35 cellular contexts compared by ENCODE assay signal in genomic region chr18:46559296-46559695, GRCh38.
DNase-seq lines count a peak whose midpoint lies in the region; ATAC-seq and TF ChIP-seq lines count a peak whose summit lies in the region.
"Had no signal": no experiment of that assay in that cellular context is flagged by ENCODE, and none has a peak within 500 bp of the region (broad histone marks: within the 10 kb centered on the region; RNA-seq: fewer than 3 reads in every experiment).

No MANE protein-coding gene starts in this region.

- no peak overlapping the region for H3K4me3 ChIP-seq in neuronal stem cell (ENCODE audit: low read length in 2 of 2)
- H3K4me3 ChIP-seq in coronary artery: no peak overlapping the region
- H3K4me3 ChIP-seq: A549; BLaER1; BLaER1 treated with 17β-estradiol and CSF1 and Interleukin-3, amounts not matched to agents 10 nM and 100 nM had no signal

- H3K27me3 ChIP-seq in neuronal stem cell (ENCODE audit: control insufficient read depth in 3 of 3, insufficient read depth in 3 of 3, low read depth in 1 of 3, low read length in 3 of 3): peaks cover 0 to 24% (median 0%) of the 10 kb centered on the region in 3 experiments
- H3K27me3 ChIP-seq: BE2C; BLaER1; BLaER1 treated with 17β-estradiol and CSF1 and Interleukin-3, amounts not matched to agents 10 nM and 100 nM had no signal

- H3K18ac ChIP-seq in neuronal stem cell (ENCODE audit: low read length): no peak overlapping the region

- no peaks in the 10 kb centered on the region for H3K4me1 Mint-ChIP-seq in activated CD8-positive, alpha-beta memory T cell treated with anti-CD3 and anti-CD28 coated beads, Interleukin-2, amount 10 ng/mL, durations not matched to agents 7 days and 5 days
- H3K4me1 Mint-ChIP-seq: B cell; CD14-positive monocyte; CD4-positive, alpha-beta memory T cell; CD4-positive, CD25-positive, alpha-beta regulatory T cell; CD8-positive, alpha-beta memory T cell had no signal

- no peak overlapping the region for H4K91ac ChIP-seq in neuronal stem cell (ENCODE audit: low read depth, low read length, poor library complexity)

- no peak overlapping the region for H2AFZ ChIP-seq in neuronal stem cell (ENCODE audit: low read length)

- peak; percentile 18 for DNase-seq in activated CD8-positive, alpha-beta memory T cell treated with anti-CD3 and anti-CD28 coated beads, Interleukin-2, amount 50 U/mL, for 48 hours
- no peak for DNase-seq in activated CD8-positive, alpha-beta memory T cell treated with anti-CD3 and anti-CD28 coated beads, Interleukin-2, amount 10 ng/mL, durations not matched to agents 7 days and 5 days
- DNase-seq in islet precursor cell (peak; percentile 27), mesenteric fat pad (ENCODE audit: low spot score) (peak; percentile 72), neuronal stem cell (ENCODE audit: low spot score) (no peak), coronary artery (ENCODE audit: low spot score) (no peak), NCI-H1092 (lab: John Stamatoyannopoulos, UW) (no peak), SK-N-DZ (ENCODE audit: low spot score) (no peak)
- DNase-seq: 8988T; ACHN; AML-193; BE2C; C1 segment of cervical spinal cord; Caco-2; Calu3; CD4-positive, alpha-beta memory T cell; CD4-positive, alpha-beta T cell; CD4-positive, CD25-positive, alpha-beta regulatory T cell; CD8-positive, alpha-beta memory T cell; CD8-positive, alpha-beta T cell; COR-L47; DMS 273 treated with DMSO at 0.1 percent for 48 hours; DMS153; DMS53; DMS79; DMS79 treated with DMSO at 0.1 percent for 48 hours; DND-41; EL had no signal

- no peak overlapping the region for H3K4ac ChIP-seq in neuronal stem cell (ENCODE audit: low read length)

- peak overlapping the region; percentile 21 for H2BK120ac ChIP-seq in neuronal stem cell (ENCODE audit: low read depth, low read length)

- H2AK5ac ChIP-seq in neuronal stem cell (ENCODE audit: low read depth, low read length): peak overlapping the region; percentile 29

- H3K9ac ChIP-seq in neuronal stem cell (ENCODE audit: low read depth, low read length, poor library complexity): no peak overlapping the region
- H3K9ac ChIP-seq: BLaER1; BLaER1 treated with 17β-estradiol and CSF1 and Interleukin-3, amounts not matched to agents 10 nM and 100 nM had no signal

- H3K27me3 Mint-ChIP-seq in activated CD8-positive, alpha-beta memory T cell treated with anti-CD3 and anti-CD28 coated beads, Interleukin-2, amount 10 ng/mL, durations not matched to agents 7 days and 5 days: peaks cover 2% of the 10 kb centered on the region
- H3K27me3 Mint-ChIP-seq: CD4-positive, alpha-beta T cell; CD4-positive, CD25-positive, alpha-beta regulatory T cell had no signal

- H2BK12ac ChIP-seq in neuronal stem cell (ENCODE audit: low read length): no peak overlapping the region

- H3K4me1 ChIP-seq in neuronal stem cell (ENCODE audit: control insufficient read depth in 2 of 2, insufficient read depth in 1 of 2, low read depth in 1 of 2, low read length in 2 of 2): peaks cover 0 to 4% of the 10 kb centered on the region in 2 donors
- H3K4me1 ChIP-seq: A549; BE2C; BLaER1; BLaER1 treated with 17β-estradiol and CSF1 and Interleukin-3, amounts not matched to agents 10 nM and 100 nM; Caco-2 had no signal

- no peak overlapping the region for H3K27ac Mint-ChIP-seq in activated CD8-positive, alpha-beta memory T cell treated with anti-CD3 and anti-CD28 coated beads, Interleukin-2, amount 10 ng/mL, durations not matched to agents 7 days and 5 days
- H3K27ac Mint-ChIP-seq: B cell; CD4-positive, alpha-beta memory T cell; CD4-positive, alpha-beta T cell; CD4-positive, CD25-positive, alpha-beta regulatory T cell; CD8-positive, alpha-beta T cell had no signal

- no peak for TF ChIP-seq CTCF in coronary artery (IDR thresholded peaks at IDR 0.05)

- ATAC-seq in activated CD8-positive, alpha-beta memory T cell treated with anti-CD3 and anti-CD28 coated beads, Interleukin-2, amount 10 ng/mL, durations not matched to agents 7 days and 5 days: no peak
- ATAC-seq: A549; CD8-positive, alpha-beta T cell had no signal

- no peak overlapping the region for H2BK5ac ChIP-seq in neuronal stem cell (ENCODE audit: low read length)

- no peak overlapping the region for H3K14ac ChIP-seq in neuronal stem cell (ENCODE audit: low read length)

- H3K27ac ChIP-seq in neuronal stem cell (replicated peaks; ENCODE audit: low read length): no peak overlapping the region
- no peak overlapping the region for H3K27ac ChIP-seq in coronary artery
- H3K27ac ChIP-seq: 22Rv1; A549; BLaER1; BLaER1 treated with 17β-estradiol and CSF1 and Interleukin-3, amounts not matched to agents 10 nM and 100 nM; C4-2B had no signal

- WGBS in neuronal stem cell (ENCODE audit: extremely low coverage in 2 of 2, insufficient read length in 2 of 2, insufficient replicate concordance in 1 of 2), 2 donors: no CpG with 5 or more reads among the region's 9 CpGs

- CTCF ChIA-PET in activated CD8-positive, alpha-beta memory T cell treated with anti-CD3 and anti-CD28 coated beads, Interleukin-2, amount 10 ng/mL, durations not matched to agents 7 days and 5 days (lab: Charles Lee): no interaction called here

- no peak overlapping the region for H3K4me3 Mint-ChIP-seq in activated CD8-positive, alpha-beta memory T cell treated with anti-CD3 and anti-CD28 coated beads, Interleukin-2, amount 10 ng/mL, durations not matched to agents 7 days and 5 days
- H3K4me3 Mint-ChIP-seq: B cell; CD14-positive monocyte; CD4-positive, alpha-beta memory T cell; CD4-positive, alpha-beta T cell; CD4-positive, CD25-positive, alpha-beta regulatory T cell; CD8-positive, alpha-beta memory T cell; CD8-positive, alpha-beta T cell had no signal

- H3K9me3 ChIP-seq in neuronal stem cell (replicated peaks in 1 of 2; ENCODE audit: control insufficient read depth in 2 of 2, insufficient read depth in 1 of 2, low read depth in 1 of 2, low read length in 2 of 2): no peaks in the 10 kb centered on the region
- H3K9me3 ChIP-seq: A549; BE2C; BLaER1; BLaER1 treated with 17β-estradiol and CSF1 and Interleukin-3, amounts not matched to agents 10 nM and 100 nM; Caco-2 had no signal

- H3K36me3 Mint-ChIP-seq in activated CD8-positive, alpha-beta memory T cell treated with anti-CD3 and anti-CD28 coated beads, Interleukin-2, amount 10 ng/mL, durations not matched to agents 7 days and 5 days: no peaks in the 10 kb centered on the region
- H3K36me3 Mint-ChIP-seq: CD4-positive, alpha-beta memory T cell; CD4-positive, CD25-positive, alpha-beta regulatory T cell; CD8-positive, alpha-beta memory T cell; CD8-positive, alpha-beta T cell had no signal

- no peaks in the 10 kb centered on the region for H3K36me3 ChIP-seq in neuronal stem cell (replicated peaks in 1 of 2; ENCODE audit: control insufficient read depth in 2 of 2, insufficient read depth in 2 of 2, low read length in 2 of 2)
- H3K36me3 ChIP-seq: BE2C; BLaER1; BLaER1 treated with 17β-estradiol and CSF1 and Interleukin-3, amounts not matched to agents 10 nM and 100 nM had no signal

- H4K8ac ChIP-seq in neuronal stem cell (ENCODE audit: low read depth, low read length): no peak overlapping the region

- no peak overlapping the region for H3K4me2 ChIP-seq in neuronal stem cell (ENCODE audit: insufficient read depth, low read length, poor library complexity, severe bottlenecking)
- H3K4me2 ChIP-seq: A549; BLaER1; BLaER1 treated with 17β-estradiol and CSF1 and Interleukin-3, amounts not matched to agents 10 nM and 100 nM had no signal

- no peak overlapping the region for H2BK15ac ChIP-seq in neuronal stem cell (ENCODE audit: low read length)

- no peaks in the 10 kb centered on the region for H3K79me1 ChIP-seq in neuronal stem cell (ENCODE audit: low read depth, low read length)

- H3K9me3 Mint-ChIP-seq in activated CD8-positive, alpha-beta memory T cell treated with anti-CD3 and anti-CD28 coated beads, Interleukin-2, amount 10 ng/mL, durations not matched to agents 7 days and 5 days (ENCODE audit: low read depth): no peaks in the 10 kb centered on the region
- H3K9me3 Mint-ChIP-seq: CD14-positive monocyte; CD4-positive, alpha-beta memory T cell; CD4-positive, alpha-beta T cell; CD8-positive, alpha-beta memory T cell; CD8-positive, alpha-beta T cell had no signal

- H3K23ac ChIP-seq in neuronal stem cell (ENCODE audit: low read depth, low read length, poor library complexity): no peak overlapping the region

Comparison
In these comparisons a context has a peak if more than half of its experiments do, and no peak if none do; other contexts are left out.
1. DNase-seq: peak in activated CD8-positive, alpha-beta memory T cell treated with anti-CD3 and anti-CD28 coated beads, Interleukin-2, amount 50 U/mL, for 48 hours (single experiment), islet precursor cell (single experiment) and mesenteric fat pad (single experiment); none in activated CD8-positive, alpha-beta memory T cell treated with anti-CD3 and anti-CD28 coated beads, Interleukin-2, amount 10 ng/mL, durations not matched to agents 7 days and 5 days (single experiment), neuronal stem cell (single experiment), coronary artery (single experiment), NCI-H1092 (single experiment) and SK-N-DZ (single experiment).